In genomic region chr15:83036253-83036652, GRCh38 we compare ENCODE assay signal across 20 cellular contexts.
"Had no signal": no experiment of that assay in that cellular context is flagged by ENCODE, and none has a peak within 500 bp of the region (broad histone marks: within the 10 kb centered on the region; RNA-seq: fewer than 3 reads in every experiment).

No MANE protein-coding gene starts in this region.

- H3K4me1 Mint-ChIP-seq: neural progenitor cell had no signal

- DNase-seq: activated CD4-positive, alpha-beta T cell treated with anti-CD3 and anti-CD28 coated beads for 4 hours; activated CD4-positive, CD25-positive, alpha-beta regulatory T cell; activated CD8-positive, alpha-beta memory T cell treated with anti-CD3 and anti-CD28 coated beads for 24 hours; activated gamma-delta T cell treated with Interleukin-2 at 50 U/mL for 16 hours; aorta; dermis blood vessel endothelial cell; effector CD8-positive, alpha-beta T cell; erythroblast; foreskin keratinocyte; lower lobe of right lung; naive B cell; posterior cingulate gyrus; sigmoid colon; stimulated activated CD4-positive, alpha-beta T cell treated with anti-CD3 and anti-CD28 coated beads, Interleukin-2, amount 100 ng/mL, for 48 hours; stimulated activated CD8-positive, alpha-beta memory T cell treated with anti-CD3 and anti-CD28 coated beads, Interleukin-4, amount 100 ng/mL, for 48 hours; stimulated activated naive CD4-positive, alpha-beta T cell; upper lobe of left lung had no signal

- H3K27ac Mint-ChIP-seq: brain, neural progenitor cell had no signal

- H3K4me3 Mint-ChIP-seq: brain, naive B cell, neural progenitor cell had no signal

- H3K27me3 Mint-ChIP-seq: brain, naive B cell had no signal

- ATAC-seq: foreskin keratinocyte, left lobe of liver, lower lobe of right lung had no signal

- H3K4me3 ChIP-seq: lower lobe of right lung, neural progenitor cell, sigmoid colon, upper lobe of left lung had no signal
